In genomic region chr12:96271469-96272199, GRCh38 we compare ENCODE assay signal across 1 cellular context.
A peak's percentile ranks its signal among the peaks of the same experiment; 100 is the strongest.
TF ChIP-seq lines count a peak whose summit lies in the region.

No MANE protein-coding gene starts in this region.

TF ChIP-seq in IMR-90, 13 proteins besides CTCF, POLR2A, EP300 and RAD21:
- TF ChIP-seq MAFK (IDR thresholded peaks at IDR 0.05; ENCODE audit: low read depth, low read length) (no peak), CEBPB (IDR thresholded peaks at IDR 0.05; ENCODE audit: low read depth, low read length) (peak; percentile 32; the same call in 1 of the 2 replicates)
